In the genomic region with DNA sequence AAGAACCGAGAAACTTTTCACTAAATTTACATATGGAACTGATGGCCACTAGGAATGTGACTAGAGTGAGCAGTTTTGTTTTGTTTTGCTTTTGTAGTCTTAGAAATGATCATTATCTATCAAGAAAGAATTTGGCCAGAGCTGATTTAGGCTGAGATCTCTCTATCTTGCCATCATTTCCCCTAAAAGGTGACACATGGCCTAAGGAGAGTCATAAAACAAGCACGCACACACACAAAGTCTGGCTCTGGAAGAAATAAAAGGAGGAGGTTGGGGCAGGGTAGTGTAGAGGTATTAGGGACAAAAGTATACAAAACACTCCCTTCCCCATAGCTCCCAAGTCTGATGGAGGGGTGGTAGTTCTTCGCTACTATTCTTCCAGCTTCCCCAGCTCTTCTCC, we compare ENCODE assay signal across 21 cellular contexts. TPM values are rescaled to one million over a fixed set of nuclear protein-coding genes. Genes with fewer than 3 reads are reported as not detected.
A peak's percentile ranks its signal among the peaks of the same experiment; 100 is the strongest.
DNase-seq lines count a peak whose midpoint lies in the region; ATAC-seq and TF ChIP-seq lines count a peak whose summit lies in the region.
"Had no signal": no experiment of that assay in that cellular context is flagged by ENCODE, and none has a peak within 500 bp of the region (broad histone marks: within the 10 kb centered on the region; RNA-seq: fewer than 3 reads in every experiment).

No MANE protein-coding gene starts in this region.

- peaks cover 36% of the 10 kb centered on the region for H3K4me1 ChIP-seq in PC-3 (ENCODE audit: insufficient read depth, low read length)
- H3K4me1 ChIP-seq in hepatocyte (ENCODE audit: insufficient read depth) = peaks cover 7% of the 10 kb centered on the region
- no peaks in the 10 kb centered on the region for H3K4me1 ChIP-seq in A673 (ENCODE audit: insufficient read depth, low read length, poor library complexity, severe bottlenecking)
- H3K4me1 ChIP-seq: lower lobe of right lung, prostate gland had no signal

- H3K27me3 ChIP-seq in PC-3 (ENCODE audit: low read length) (no peaks in the 10 kb centered on the region), hepatocyte (no peaks in the 10 kb centered on the region), H7 (ENCODE audit: control insufficient read depth, insufficient read depth, low read length) (no peaks in the 10 kb centered on the region), A673 (replicated peaks; ENCODE audit: insufficient read depth, low read depth, low read length, poor library complexity) (no peaks in the 10 kb centered on the region)
- H3K27me3 ChIP-seq: spleen had no signal

- H3K4me1 Mint-ChIP-seq in activated naive CD4-positive, alpha-beta T cell treated with anti-CD3 and anti-CD28 coated beads for 36 hours (ENCODE audit: low read depth) = peaks cover 89% of the 10 kb centered on the region
- H3K4me1 Mint-ChIP-seq in stimulated activated memory B cell treated with anti-CD40 and anti-IgM and Interleukin-4, amounts not matched to agents 10 μg/mL and 1 μg/mL and 100 μg/mL, for 72 hours = peaks cover 66% of the 10 kb centered on the region

- no peaks in the 10 kb centered on the region for H3K79me2 ChIP-seq in PC-3 (ENCODE audit: low read length)
- no peaks in the 10 kb centered on the region for H3K79me2 ChIP-seq in hepatocyte

- H3K9me3 ChIP-seq in PC-3 (ENCODE audit: low read length) (peaks cover 3% of the 10 kb centered on the region; the same call in 1 of the 2 replicates), hepatocyte (ENCODE audit: low read depth) (no peaks in the 10 kb centered on the region), A673 (ENCODE audit: low read depth, low read length, poor library complexity, severe bottlenecking) (no peaks in the 10 kb centered on the region)
- H3K9me3 ChIP-seq: lower lobe of right lung, prostate gland had no signal

- H4K20me1 ChIP-seq in PC-3 (ENCODE audit: low read length) (no peaks in the 10 kb centered on the region), hepatocyte (ENCODE audit: insufficient read depth, poor library complexity, severe bottlenecking) (no peaks in the 10 kb centered on the region)

- no peak overlapping the region for H3K4me3 Mint-ChIP-seq in activated naive CD4-positive, alpha-beta T cell treated with anti-CD3 and anti-CD28 coated beads for 36 hours
- H3K4me3 Mint-ChIP-seq in stimulated activated memory B cell treated with anti-CD40 and anti-IgM and Interleukin-4, amounts not matched to agents 10 μg/mL and 1 μg/mL and 100 μg/mL, for 72 hours = no peak overlapping the region
- H3K4me3 Mint-ChIP-seq: nephron had no signal

- H3K36me3 Mint-ChIP-seq in activated naive CD4-positive, alpha-beta T cell treated with anti-CD3 and anti-CD28 coated beads for 36 hours (ENCODE audit: low read depth) = peaks cover 56% of the 10 kb centered on the region
- H3K36me3 Mint-ChIP-seq in stimulated activated memory B cell treated with anti-CD40 and anti-IgM and Interleukin-4, amounts not matched to agents 10 μg/mL and 1 μg/mL and 100 μg/mL, for 72 hours = peaks cover 47% of the 10 kb centered on the region

- WGBS in hepatocyte (ENCODE audit: low lambda C conversion rate, missing lambda C conversion rate) = 64% methylated on average over 3 of the region's 3 CpGs
- 82 to 90% methylated on average over 3 of the region's 3 CpGs for WGBS in lower leg skin, 2 donors

- H3F3A ChIP-seq in PC-3 (ENCODE audit: low read length, unreplicated experiment) = peaks cover 3% of the 10 kb centered on the region

- H2AFZ ChIP-seq in PC-3 (ENCODE audit: low read length) = no peak overlapping the region
- no peak overlapping the region for H2AFZ ChIP-seq in hepatocyte

- peaks cover 22% of the 10 kb centered on the region for H3K9me3 Mint-ChIP-seq in activated naive CD4-positive, alpha-beta T cell treated with anti-CD3 and anti-CD28 coated beads for 36 hours
- H3K9me3 Mint-ChIP-seq in stimulated activated memory B cell treated with anti-CD40 and anti-IgM and Interleukin-4, amounts not matched to agents 10 μg/mL and 1 μg/mL and 100 μg/mL, for 72 hours = peaks cover 4% of the 10 kb centered on the region
- H3K9me3 Mint-ChIP-seq: nephron had no signal

- intact Hi-C loops in activated naive CD4-positive, alpha-beta T cell treated with anti-CD3 and anti-CD28 coated beads for 36 hours (cut with micrococcal nuclease) = no loop called here
- intact Hi-C loops in PC-3 (cut with micrococcal nuclease) = no loop called here
- intact Hi-C loops in lower leg skin (cut with DNase I; ENCODE audit: low total_unique reads) = no loop called here
- intact Hi-C loops in A673 (cut with micrococcal nuclease; ENCODE audit: unreplicated experiment) = no loop called here

- no peak overlapping the region for H3K4me3 ChIP-seq in PC-3 (ENCODE audit: low read length)
- H3K4me3 ChIP-seq in hepatocyte = no peak overlapping the region
- H3K4me3 ChIP-seq in lower leg skin (ENCODE audit: low read depth, poor library complexity, severe bottlenecking) = no peak overlapping the region
- H3K4me3 ChIP-seq in H7 (ENCODE audit: insufficient read depth, low read depth, low read length) = no peak overlapping the region
- H3K4me3 ChIP-seq in A673 (ENCODE audit: low read depth, low read length, poor library complexity, severe bottlenecking) = no peak overlapping the region
- H3K4me3 ChIP-seq: lower lobe of right lung, prostate gland, spleen had no signal

- no peak overlapping the region for H3K9ac ChIP-seq in PC-3 (ENCODE audit: low read length)

- no peak overlapping the region for H3K4me2 ChIP-seq in PC-3 (ENCODE audit: low read length)
- H3K4me2 ChIP-seq in hepatocyte = no peak overlapping the region

- CTCF ChIA-PET in activated naive CD4-positive, alpha-beta T cell treated with anti-CD3 and anti-CD28 coated beads for 36 hours (lab: Charles Lee) = interaction anchor here (0.6 to 1.7 kb wide), 5 partner anchors 21 to 144 kb away, joined by 3 to 9 read pairs (median 3); no protein-coding TSS in a partner anchor
- CTCF ChIA-PET in PC-3 (lab: Charles Lee) = no interaction called here
- CTCF ChIA-PET in A673 (lab: Charles Lee) = no interaction called here

- DNase-seq in activated naive CD4-positive, alpha-beta T cell treated with anti-CD3 and anti-CD28 coated beads for 36 hours = no peak
- DNase-seq in activated naive CD4-positive, alpha-beta T cell treated with Interleukin-2 at 50 U/mL for 16 hours = no peak
- DNase-seq in PC-3 (peak; percentile 63), hepatocyte (ENCODE audit: low spot score) (no peak), lower leg skin (ENCODE audit: low spot score in 2 of 2) (no peak), H7 (no peak), A673 (ENCODE audit: low spot score) (no peak)
- DNase-seq: activated CD4-positive, CD25-positive, alpha-beta regulatory T cell; dermis blood vessel endothelial cell; GDM1; lower lobe of right lung; MM.1S; NCI-H1694 treated with DMSO at 0.1 percent for 48 hours; NCI-H446; Right ventricle myocardium superior; spleen; stimulated activated naive CD4-positive, alpha-beta T cell treated with Interleukin-2 at 50 U/mL for 16 hours had no signal

- POLR2A ChIA-PET in PC-3 (lab: Charles Lee; ENCODE audit: unreplicated experiment) = no interaction called here
- POLR2A ChIA-PET in A673 (lab: Charles Lee; ENCODE audit: low non-redundant PET) = no interaction called here

- TF ChIP-seq CTCF in PC-3 (conservative IDR thresholded peaks at IDR 0.05; ENCODE audit: low read depth, low read length) = no peak
- TF ChIP-seq CTCF in hepatocyte (IDR thresholded peaks at IDR 0.05; ENCODE audit: poor library complexity) = no peak
- no peak for TF ChIP-seq CTCF in lower leg skin (IDR thresholded peaks at IDR 0.05)
- TF ChIP-seq CTCF in A673 (conservative IDR thresholded peaks at IDR 0.05; ENCODE audit: low read depth, low read length) = no peak

- no peak for ATAC-seq in PC-3
- ATAC-seq in stimulated activated memory B cell treated with anti-CD40 and anti-IgM and Interleukin-4, amounts not matched to agents 10 μg/mL and 1 μg/mL and 100 μg/mL, for 72 hours = no peak
- ATAC-seq: lower lobe of right lung had no signal

- no peak for TF ChIP-seq POLR2A in lower leg skin (IDR thresholded peaks at IDR 0.05)

- H3K27ac Mint-ChIP-seq in activated naive CD4-positive, alpha-beta T cell treated with anti-CD3 and anti-CD28 coated beads for 36 hours = peak overlapping the region; percentile 77
- peak overlapping the region; percentile 65 for H3K27ac Mint-ChIP-seq in stimulated activated memory B cell treated with anti-CD40 and anti-IgM and Interleukin-4, amounts not matched to agents 10 μg/mL and 1 μg/mL and 100 μg/mL, for 72 hours
- H3K27ac Mint-ChIP-seq: nephron had no signal

- H3K27ac ChIP-seq in PC-3 (ENCODE audit: low read length) = no peak overlapping the region
- H3K27ac ChIP-seq in hepatocyte = peak overlapping the region; percentile 51
- no peak overlapping the region for H3K27ac ChIP-seq in A673 (ENCODE audit: low read depth, low read length, poor library complexity, severe bottlenecking)
- H3K27ac ChIP-seq: lower lobe of right lung, prostate gland had no signal

- H3K36me3 ChIP-seq in PC-3 (ENCODE audit: low read depth, low read length) = no peaks in the 10 kb centered on the region
- H3K36me3 ChIP-seq in hepatocyte (replicated peaks; ENCODE audit: insufficient read depth, low read depth) = no peaks in the 10 kb centered on the region
- no peaks in the 10 kb centered on the region for H3K36me3 ChIP-seq in H7 (replicated peaks; ENCODE audit: control insufficient read depth, insufficient read depth, low read length)
- H3K36me3 ChIP-seq in A673 (ENCODE audit: insufficient read depth, low read length, poor library complexity, severe bottlenecking) = no peaks in the 10 kb centered on the region
- H3K36me3 ChIP-seq: lower lobe of right lung, prostate gland had no signal

- no peaks in the 10 kb centered on the region for H3K9me2 ChIP-seq in PC-3 (replicated peaks; ENCODE audit: low read length)
- no peaks in the 10 kb centered on the region for H3K9me2 ChIP-seq in hepatocyte (replicated peaks; ENCODE audit: insufficient read depth)

- no peaks in the 10 kb centered on the region for H3K27me3 Mint-ChIP-seq in activated naive CD4-positive, alpha-beta T cell treated with anti-CD3 and anti-CD28 coated beads for 36 hours (ENCODE audit: low read depth)
- H3K27me3 Mint-ChIP-seq in stimulated activated memory B cell treated with anti-CD40 and anti-IgM and Interleukin-4, amounts not matched to agents 10 μg/mL and 1 μg/mL and 100 μg/mL, for 72 hours = no peaks in the 10 kb centered on the region

- no TSS peak for BruUV-seq in PC-3 (replicated peaks; lab: Mats Ljungman, UMichigan)
- BruUV-seq in A673 (replicated peaks; lab: Mats Ljungman, UMichigan) = no TSS peak

RNA-seq across cellular contexts. Expression of gene RIPOR2, which starts 56.4 kb away (rescaled TPM):
- 100 to 1,000 TPM; 111 to 116 TPM for total RNA-seq in activated naive CD4-positive, alpha-beta T cell treated with anti-CD3 and anti-CD28 coated beads for 36 hours
- total RNA-seq in PC-3 (2014; rRNA removed) (0.44 and 0.52 TPM in 2 replicates), hepatocyte (17.3 and 17.6 TPM in 2 replicates), lower leg skin (10 to 100 TPM in 2 of 4 donors, 1 to 10 TPM in 2; 5.2 to 21.3 (median 8.6) TPM), A673 (2021) (0.17 and 0.37 TPM in 2 replicates)
- 11.8 and 14.4 TPM in 2 replicates for polyA plus RNA-seq in hepatocyte
- total RNA-seq in H7 (2014; rRNA removed; shearing (Covaris generic)) = 0.22 and 0.31 TPM in 2 replicates
- total RNA-seq: glomerular endothelial cell had no signal
